Comparison of ENCODE assay signal across 24 cellular contexts in the genomic region with DNA sequence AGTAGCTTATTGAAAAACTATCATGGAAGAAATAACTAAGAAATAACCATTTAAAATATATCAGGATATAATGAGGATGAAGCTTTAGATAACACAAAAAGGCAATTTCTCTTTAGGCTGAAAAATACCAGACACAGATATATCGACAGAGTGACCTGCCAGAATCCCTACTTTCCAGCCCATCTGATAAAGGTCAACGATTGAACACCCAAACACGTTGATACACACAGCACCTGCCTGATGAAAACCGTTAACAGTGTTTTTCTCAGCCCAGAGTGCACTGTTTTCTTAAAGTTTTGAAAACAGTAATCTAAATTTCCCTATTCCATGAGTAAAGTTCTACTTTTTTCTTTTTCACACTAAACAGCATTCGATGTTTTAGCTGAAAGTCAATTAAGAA.
"Had no signal": no experiment of that assay in that cellular context is flagged by ENCODE, and none has a peak within 500 bp of the region (broad histone marks: within the 10 kb centered on the region; RNA-seq: fewer than 3 reads in every experiment).

No MANE protein-coding gene starts in this region.

- H3K4me3 ChIP-seq: coronary artery, dorsolateral prefrontal cortex, esophagus squamous epithelium, gastrocnemius medialis, heart right ventricle, left ventricle myocardium inferior, lower lobe of right lung, mucosa of descending colon had no signal

- H3K4me1 ChIP-seq: heart right ventricle, left ventricle myocardium inferior, lower lobe of right lung had no signal

- H3K36me3 Mint-ChIP-seq: mesothelial cell of epicardium had no signal

- H3K36me3 ChIP-seq: esophagus squamous epithelium, gastrocnemius medialis, heart right ventricle, left ventricle myocardium inferior, lower lobe of right lung had no signal

- H3K4me1 Mint-ChIP-seq: mesothelial cell of epicardium had no signal

- H3K4me3 Mint-ChIP-seq: mesothelial cell of epicardium had no signal

- H3K27ac Mint-ChIP-seq: mesothelial cell of epicardium had no signal

- ATAC-seq: esophagus mucosa, gastrocnemius medialis, heart right ventricle, left cardiac atrium, lower lobe of right lung had no signal

- H3K27me3 ChIP-seq: esophagus squamous epithelium, gastrocnemius medialis had no signal

- H3K27ac ChIP-seq: coronary artery, dorsolateral prefrontal cortex, epithelial cell of prostate, esophagus squamous epithelium, gastrocnemius medialis, heart right ventricle, left ventricle myocardium inferior, lower lobe of right lung had no signal

- H3K9me3 ChIP-seq: esophagus squamous epithelium, gastrocnemius medialis, heart right ventricle, left ventricle myocardium inferior, lower lobe of right lung, mucosa of descending colon had no signal

- DNase-seq: dermis blood vessel endothelial cell; dorsolateral prefrontal cortex; effector CD4-positive, alpha-beta T cell; effector memory CD4-positive, alpha-beta T cell; erythroblast; esophagus squamous epithelium; foreskin fibroblast; foreskin melanocyte; gastrocnemius medialis; glutamatergic neuron; head of caudate nucleus; heart right ventricle; hippocampal formation; left cardiac atrium; left ventricle myocardium inferior; lower lobe of right lung; mesenchymal stem cell; mucosa of descending colon had no signal

- H3K9me3 Mint-ChIP-seq: mesothelial cell of epicardium had no signal

- FAIRE-seq: colon, keratinocyte had no signal
